ENCODE assay signal across 9 cellular contexts in genomic region chr19:42271045-42271419, GRCh38. TPM values are rescaled to one million over a fixed set of nuclear protein-coding genes. Genes with fewer than 3 reads are reported as not detected.
DNase-seq lines count a peak whose midpoint lies in the region; ATAC-seq, FAIRE-seq and TF ChIP-seq lines count a peak whose summit lies in the region.
"Had no signal": no experiment of that assay in that cellular context is flagged by ENCODE, and none has a peak within 500 bp of the region (broad histone marks: within the 10 kb centered on the region; RNA-seq: fewer than 3 reads in every experiment).

No MANE protein-coding gene starts in this region.

- WGBS in testis, 2 donors = 72 to 85% methylated on average over 3 of the region's 3 CpGs

- no peak for FAIRE-seq in astrocyte (lab: Jason Lieb, UNC)

- H3K36me3 ChIP-seq in astrocyte (ENCODE audit: insufficient read depth, low read length) (peaks cover 6% of the 10 kb centered on the region), left lung (peaks cover 0 to 43% of the 10 kb centered on the region in 2 donors), testis (ENCODE audit: low read depth, missing control alignments) (no peaks in the 10 kb centered on the region), MG63 (peaks cover 29% of the 10 kb centered on the region)

- H3K4me3 ChIP-seq in astrocyte (ENCODE audit: insufficient read depth, low read depth, low read length) (peak overlapping the region; percentile 86), left lung (peak overlapping the region; percentile 39 to 60), testis (peak overlapping the region in 1 of 2 donors; percentile 84), MG63 (no peak overlapping the region)

- intact Hi-C loops in left lung (cut with DNase I) = no loop called here
- intact Hi-C loops in testis (cut with DNase I; ENCODE audit: low total_unique reads) = no loop called here

- H2AFZ ChIP-seq in astrocyte (ENCODE audit: low read depth, low read length) = no peak overlapping the region

- H3K27ac Mint-ChIP-seq in activated T-cell treated with anti-CD3 and anti-CD28 coated beads, Interleukin-2, amount 50 U/mL, for 24 hours = peak overlapping the region; percentile 99
- no peak overlapping the region for H3K27ac Mint-ChIP-seq in astrocyte (ENCODE audit: unreplicated experiment)
- H3K27ac Mint-ChIP-seq: effector memory CD8-positive, alpha-beta T cell had no signal

- DNase-seq in activated T-cell treated with anti-CD3 and anti-CD28 coated beads, Interleukin-2, amount 50 U/mL, for 24 hours = no peak
- no peak for DNase-seq in activated T-cell treated with anti-CD3 and anti-CD28 coated beads, Interleukin-2, amount 50 U/mL, for 1 hour
- no peak for DNase-seq in astrocyte (ENCODE audit: low read depth)
- DNase-seq in left lung = peak in 1 of 2 donors; percentile 34
- DNase-seq in testis = no peak
- DNase-seq in MG63 = no peak

- no peaks in the 10 kb centered on the region for H3K9me3 Mint-ChIP-seq in activated T-cell treated with anti-CD3 and anti-CD28 coated beads, Interleukin-2, amount 50 U/mL, for 24 hours
- H3K9me3 Mint-ChIP-seq in astrocyte (ENCODE audit: unreplicated experiment) = no peaks in the 10 kb centered on the region
- H3K9me3 Mint-ChIP-seq: effector memory CD8-positive, alpha-beta T cell had no signal

- H3K27me3 Mint-ChIP-seq in activated T-cell treated with anti-CD3 and anti-CD28 coated beads, Interleukin-2, amount 50 U/mL, for 24 hours = no peaks in the 10 kb centered on the region
- no peaks in the 10 kb centered on the region for H3K27me3 Mint-ChIP-seq in astrocyte (ENCODE audit: low read depth, unreplicated experiment)
- H3K27me3 Mint-ChIP-seq: effector memory CD8-positive, alpha-beta T cell had no signal

- H3K9ac ChIP-seq in astrocyte (ENCODE audit: low read length) = peak overlapping the region; percentile 95

- H3K4me2 ChIP-seq in astrocyte (ENCODE audit: low read length) = peak overlapping the region; percentile 100

- no peaks in the 10 kb centered on the region for H3K9me3 ChIP-seq in astrocyte (ENCODE audit: insufficient read depth, low read depth, low read length)
- H3K9me3 ChIP-seq in left lung = no peaks in the 10 kb centered on the region
- H3K9me3 ChIP-seq in testis = no peaks in the 10 kb centered on the region
- H3K9me3 ChIP-seq in MG63 = no peaks in the 10 kb centered on the region

- peaks cover 40% of the 10 kb centered on the region for H3K4me1 Mint-ChIP-seq in activated T-cell treated with anti-CD3 and anti-CD28 coated beads, Interleukin-2, amount 50 U/mL, for 24 hours (ENCODE audit: low read depth)
- H3K4me1 Mint-ChIP-seq in astrocyte (ENCODE audit: low read depth, unreplicated experiment) = peaks cover 26% of the 10 kb centered on the region

- H4K20me1 ChIP-seq in astrocyte (ENCODE audit: insufficient read depth, low read length) = peaks cover 19% of the 10 kb centered on the region

- H3K4me3 Mint-ChIP-seq in activated T-cell treated with anti-CD3 and anti-CD28 coated beads, Interleukin-2, amount 50 U/mL, for 24 hours = no peak overlapping the region
- H3K4me3 Mint-ChIP-seq in astrocyte (ENCODE audit: unreplicated experiment) = peak overlapping the region; percentile 66
- H3K4me3 Mint-ChIP-seq: effector memory CD8-positive, alpha-beta T cell had no signal

- H3K27me3 ChIP-seq in astrocyte (ENCODE audit: insufficient read depth, low read length) (no peaks in the 10 kb centered on the region), left lung (no peaks in the 10 kb centered on the region), testis (no peaks in the 10 kb centered on the region), MG63 (no peaks in the 10 kb centered on the region)

- H3K36me3 Mint-ChIP-seq in activated T-cell treated with anti-CD3 and anti-CD28 coated beads, Interleukin-2, amount 50 U/mL, for 24 hours (ENCODE audit: low read depth) = peaks cover 48% of the 10 kb centered on the region
- H3K36me3 Mint-ChIP-seq in astrocyte (ENCODE audit: low read depth, unreplicated experiment) = peaks cover 12% of the 10 kb centered on the region

- ATAC-seq in left lung (no peak), esophagus mucosa (no peak), GM18858 (IDR thresholded peaks at IDR 0.05; ENCODE audit: unreplicated experiment) (no peak)

- peaks cover 67% of the 10 kb centered on the region for H3K79me2 ChIP-seq in astrocyte (ENCODE audit: insufficient read depth, low read length)

- H3K4me1 ChIP-seq in astrocyte (ENCODE audit: insufficient read depth, low read length) = peaks cover 30% of the 10 kb centered on the region
- H3K4me1 ChIP-seq in left lung = peaks cover 18 to 52% of the 10 kb centered on the region in 2 donors
- H3K4me1 ChIP-seq in testis = peaks cover 19% of the 10 kb centered on the region

- peak overlapping the region; percentile 92 for H3K27ac ChIP-seq in astrocyte (ENCODE audit: low read depth, low read length)
- peak overlapping the region; percentile 86 to 92 for H3K27ac ChIP-seq in left lung
- H3K27ac ChIP-seq in testis = peak overlapping the region; percentile 91

- no peak for TF ChIP-seq CTCF in astrocyte (IDR thresholded peaks at IDR 0.05; ENCODE audit: insufficient read depth, low read depth, low read length)
- no peak for TF ChIP-seq CTCF in left lung (IDR thresholded peaks at IDR 0.05)
- no peak for TF ChIP-seq CTCF in testis (IDR thresholded peaks at IDR 0.05)

- no peak for TF ChIP-seq POLR2A in testis (IDR thresholded peaks at IDR 0.05)

RNA-seq across cellular contexts. Expression of gene CIC, which starts 2.0 kb away (rescaled TPM):
- total RNA-seq in astrocyte = 73.4 and 78.5 TPM in 2 replicates
- 10 to 100 TPM; 59.8 to 76.1 TPM for total RNA-seq in left lung
- total RNA-seq in testis = 100 to 1,000 TPM; 163 to 181 TPM
- polyA plus RNA-seq in testis (ENCODE audit: insufficient read depth, low read depth, low replicate concordance) = 95.6 TPM
- 5.9 and 15.8 TPM in 2 replicates for total RNA-seq in MG63 (2014; rRNA removed; shearing (Covaris generic); ENCODE audit: low replicate concordance)
- 31.4 TPM for total RNA-seq in esophagus mucosa

RNA-seq across cellular contexts. Expression of gene ERF, which starts 16.1 kb away (rescaled TPM):
- total RNA-seq in astrocyte = 108 TPM in 2 replicates
- total RNA-seq in left lung = 10 to 100 TPM; 47.0 to 55.0 TPM
- 100 to 1,000 TPM in 1 of 2 donors, 10 to 100 TPM in 1; 85.4 to 120 TPM for total RNA-seq in testis
- 59.6 TPM for polyA plus RNA-seq in testis (ENCODE audit: insufficient read depth, low read depth, low replicate concordance)
- total RNA-seq in MG63 (2014; rRNA removed; shearing (Covaris generic); ENCODE audit: low replicate concordance) = 78.3 and 168 TPM in 2 replicates
- total RNA-seq in esophagus mucosa = 21.5 TPM

RNA-seq across cellular contexts. Expression of gene GSK3A, which starts 28.6 kb away (rescaled TPM):
- 49.5 and 50.3 TPM in 2 replicates for total RNA-seq in astrocyte
- 10 to 100 TPM; 33.4 to 40.3 TPM for total RNA-seq in left lung
- 10 to 100 TPM; 54.3 to 64.3 TPM for total RNA-seq in testis
- 98.1 TPM for polyA plus RNA-seq in testis (ENCODE audit: insufficient read depth, low read depth, low replicate concordance)
- total RNA-seq in MG63 (2014; rRNA removed; shearing (Covaris generic); ENCODE audit: low replicate concordance) = 24.1 and 27.3 TPM in 2 replicates
- 26.4 TPM for total RNA-seq in esophagus mucosa

RNA-seq across cellular contexts. Expression of gene PRR19, which starts 30.9 kb away (rescaled TPM):
- total RNA-seq in astrocyte (1.3 and 1.4 TPM in 2 replicates), left lung (1 to 10 TPM; 1.1 TPM), testis (10 to 100 TPM; 16.8 to 18.3 TPM), esophagus mucosa (0.84 TPM)
- polyA plus RNA-seq in testis (ENCODE audit: insufficient read depth, low read depth, low replicate concordance) = 37.4 TPM
- 0.13 and 0.76 TPM in 2 replicates for total RNA-seq in MG63 (2014; rRNA removed; shearing (Covaris generic); ENCODE audit: low replicate concordance)

RNA-seq across cellular contexts. Expression of gene PAFAH1B3, which starts 31.4 kb away (rescaled TPM):
- 44.1 and 51.8 TPM in 2 replicates for total RNA-seq in astrocyte
- total RNA-seq in left lung = 10 to 100 TPM; 25.0 to 25.7 TPM
- 10 to 100 TPM; 50.7 to 66.7 TPM for total RNA-seq in testis
- 45.1 TPM for polyA plus RNA-seq in testis (ENCODE audit: insufficient read depth, low read depth, low replicate concordance)
- 80.0 and 88.3 TPM in 2 replicates for total RNA-seq in MG63 (2014; rRNA removed; shearing (Covaris generic); ENCODE audit: low replicate concordance)
- total RNA-seq in esophagus mucosa = 32.5 TPM
